8 cellular contexts compared by ENCODE assay signal in genomic region chr1:37514350-37515184, GRCh38. TPM values are rescaled to one million over a fixed set of nuclear protein-coding genes. Genes with fewer than 3 reads are reported as not detected.
DNase-seq lines count a peak whose midpoint lies in the region; ATAC-seq, FAIRE-seq and TF ChIP-seq lines count a peak whose summit lies in the region.

Gene MEAF6 (minus strand): TSS chr1:37514766. CDS start chr1:37514746, 20 bp downstream.

- H3K27me3 ChIP-seq in PC-3 (ENCODE audit: low read length) (no peaks in the 10 kb centered on the region), muscle layer of duodenum (ENCODE audit: low read depth, low read length) (no peaks in the 10 kb centered on the region)

- H3K4me1 Mint-ChIP-seq in activated T-cell treated with anti-CD3 and anti-CD28 coated beads, Interleukin-2, amount 50 U/mL, for 24 hours (ENCODE audit: low read depth) = peaks cover 48% of the 10 kb centered on the region

- FAIRE-seq in D721Med (lab: Jason Lieb, UNC) (no peak), HTR-8/SVneo (lab: Jason Lieb, UNC) (no peak)

- no peaks in the 10 kb centered on the region for H3K9me3 ChIP-seq in PC-3 (ENCODE audit: low read length)
- H3K9me3 ChIP-seq in muscle layer of duodenum (ENCODE audit: control insufficient read depth in 1 of 2, low read length in 2 of 2) = no peaks in the 10 kb centered on the region

- POLR2A ChIA-PET in PC-3 (lab: Charles Lee; ENCODE audit: unreplicated experiment) = interaction anchor here (0.5 to 0.7 kb wide), 6 partner anchors 15 to 919 kb away, joined by 3 to 25 read pairs (median 6); a partner anchor contains a TSS

- no TSS peak for BruUV-seq in PC-3 (replicated peaks; lab: Mats Ljungman, UMichigan)

- H3K4me2 ChIP-seq in PC-3 (ENCODE audit: low read length) = peak within 1 kb of the TSS; percentile 93

- no peaks in the 10 kb centered on the region for H3K9me2 ChIP-seq in PC-3 (replicated peaks; ENCODE audit: low read length)

- H3K79me2 ChIP-seq in PC-3 (ENCODE audit: low read length) = peaks cover 35% of the 10 kb centered on the region

- peak within 1 kb of the TSS; percentile 98 for H3K4me3 Mint-ChIP-seq in activated T-cell treated with anti-CD3 and anti-CD28 coated beads, Interleukin-2, amount 50 U/mL, for 24 hours

- H3K4me3 ChIP-seq in PC-3 (ENCODE audit: low read length) (peak within 1 kb of the TSS; percentile 79), muscle layer of duodenum (ENCODE audit: low read depth in 1 of 2, low read length in 2 of 2) (peak within 1 kb of the TSS; percentile 72 to 91)

- H3K9ac ChIP-seq in PC-3 (ENCODE audit: low read length) = peak within 1 kb of the TSS; percentile 80

- H3K36me3 ChIP-seq in PC-3 (ENCODE audit: low read depth, low read length) = peaks cover 5% of the 10 kb centered on the region; the same call in 1 of the 2 replicates
- peaks cover 0 to 9% of the 10 kb centered on the region in 2 donors for H3K36me3 ChIP-seq in muscle layer of duodenum (ENCODE audit: control insufficient read depth in 1 of 2, insufficient read depth in 2 of 2, low read length in 2 of 2)

- H3F3A ChIP-seq in PC-3 (ENCODE audit: low read length, unreplicated experiment) = no peaks in the 10 kb centered on the region

- intact Hi-C loops in PC-3 (cut with micrococcal nuclease) = loop anchor here (2.0 kb wide), 2 partner anchors 20 to 36 kb away; no protein-coding TSS in a partner anchor

- H3K4me1 ChIP-seq in PC-3 (ENCODE audit: insufficient read depth, low read length) = peaks cover 19% of the 10 kb centered on the region
- H3K4me1 ChIP-seq in muscle layer of duodenum (ENCODE audit: control insufficient read depth in 1 of 2, insufficient read depth in 2 of 2, low read length in 2 of 2) = peaks cover 0 to 20% of the 10 kb centered on the region in 2 donors

- peaks cover 41% of the 10 kb centered on the region for H3K36me3 Mint-ChIP-seq in activated T-cell treated with anti-CD3 and anti-CD28 coated beads, Interleukin-2, amount 50 U/mL, for 24 hours (ENCODE audit: low read depth)

- peak within 1 kb of the TSS; percentile 98 for H3K27ac Mint-ChIP-seq in activated T-cell treated with anti-CD3 and anti-CD28 coated beads, Interleukin-2, amount 50 U/mL, for 24 hours

- peak within 1 kb of the TSS; percentile 76 for H3K27ac ChIP-seq in PC-3 (ENCODE audit: low read length)
- peak within 1 kb of the TSS; percentile 90 for H3K27ac ChIP-seq in muscle layer of duodenum (ENCODE audit: low read length)

- CTCF ChIA-PET in PC-3 (lab: Charles Lee) = interaction anchor here (0.6 to 1.7 kb wide), 5 partner anchors 15 to 225 kb away, joined by 3 to 10 read pairs (median 4); partner anchors contain the start of gene SNIP1

- TF ChIP-seq CTCF in D721Med (IDR thresholded peaks at IDR 0.05; ENCODE audit: insufficient read depth, missing control alignments) = peak; percentile 53
- peak; percentile 71 for TF ChIP-seq CTCF in PC-3 (conservative IDR thresholded peaks at IDR 0.05; ENCODE audit: low read depth, low read length)

- H3K27me3 Mint-ChIP-seq in activated T-cell treated with anti-CD3 and anti-CD28 coated beads, Interleukin-2, amount 50 U/mL, for 24 hours = no peaks in the 10 kb centered on the region

- H2AFZ ChIP-seq in PC-3 (ENCODE audit: low read length) = peak within 1 kb of the TSS; percentile 76

- H4K20me1 ChIP-seq in PC-3 (ENCODE audit: low read length) = 0 out of 2 replicates have a peak, but pooled peaks cover 5% of the 10 kb centered on the region

- peak; percentile 78 for ATAC-seq in GM21367 (IDR thresholded peaks at IDR 0.05; ENCODE audit: unreplicated experiment)
- peak; percentile 94 for ATAC-seq in PC-3
- ATAC-seq in esophagus mucosa = peak; percentile 99

- no peaks in the 10 kb centered on the region for H3K9me3 Mint-ChIP-seq in activated T-cell treated with anti-CD3 and anti-CD28 coated beads, Interleukin-2, amount 50 U/mL, for 24 hours

- peak; percentile 69 for DNase-seq in D721Med (ENCODE audit: insufficient read length, low spot score)
- DNase-seq in HTR-8/SVneo (ENCODE audit: insufficient read length, low spot score) = peak; percentile 83
- DNase-seq in PC-3 = peak; percentile 88
- DNase-seq in activated T-cell treated with anti-CD3 and anti-CD28 coated beads, Interleukin-2, amount 50 U/mL, for 24 hours = peak; percentile 89
- peak; percentile 53 to 79 for DNase-seq in stimulated activated CD8-positive, alpha-beta memory T cell treated with anti-CD3 and anti-CD28 coated beads, Interleukin-7, amount 100 ng/mL, for 4 hours (ENCODE audit: low read depth in 2 of 2)

RNA-seq across cellular contexts. Expression of gene MEAF6, which starts in this region (rescaled TPM):
- 87.0 and 90.9 TPM in 2 replicates for total RNA-seq in PC-3 (2014; rRNA removed)
- total RNA-seq in esophagus mucosa = 32.7 TPM

Comparison
In these comparisons a context has a peak if more than half of its experiments do, and no peak if none do; other contexts are left out.
1. Peak in every context shown above with its lines: DNase-seq, ATAC-seq, H3K4me3 ChIP-seq and H3K27ac ChIP-seq.